20 cellular contexts compared by ENCODE assay signal in the genomic region with DNA sequence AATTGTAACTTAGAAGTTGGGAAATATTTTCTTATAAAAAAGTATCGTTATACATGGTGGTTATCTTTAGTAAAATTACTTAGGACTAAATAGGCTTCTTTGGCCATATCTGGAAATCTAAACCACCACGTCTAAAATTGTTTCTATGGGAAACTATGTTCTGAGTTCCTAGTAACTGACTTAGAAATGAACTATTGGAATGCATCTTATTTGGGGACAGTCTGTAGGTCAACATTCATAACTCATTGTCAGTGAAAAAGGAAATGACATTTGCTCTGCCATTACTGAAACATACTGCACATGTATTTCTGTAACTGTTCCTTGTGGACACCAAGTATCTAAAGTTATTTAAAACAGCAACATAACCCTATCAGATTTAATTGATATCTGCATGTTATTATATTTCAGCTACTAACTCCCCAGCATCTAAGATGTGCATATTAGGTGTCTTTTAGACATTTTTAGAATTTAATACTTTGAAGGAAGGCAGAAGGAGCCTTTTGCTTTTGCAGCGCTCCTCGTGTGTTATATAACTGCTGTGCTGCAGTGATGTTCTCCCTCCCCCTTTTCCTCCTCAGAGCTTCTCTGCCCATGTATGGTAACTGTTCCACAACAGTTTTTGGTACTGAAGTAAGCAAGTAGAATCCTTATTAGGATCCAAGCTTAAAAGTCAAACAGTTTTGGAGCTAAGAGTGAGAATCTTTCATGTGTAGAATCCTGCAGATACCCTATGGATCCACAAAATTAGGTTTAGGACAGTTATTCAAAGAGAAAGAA. TPM values are rescaled to one million over a fixed set of nuclear protein-coding genes. Genes with fewer than 3 reads are reported as not detected.
DNase-seq lines count a peak whose midpoint lies in the region; ATAC-seq and TF ChIP-seq lines count a peak whose summit lies in the region.
"Had no signal": no experiment of that assay in that cellular context is flagged by ENCODE, and none has a peak within 500 bp of the region (broad histone marks: within the 10 kb centered on the region; RNA-seq: fewer than 3 reads in every experiment).

No MANE protein-coding gene starts in this region.

- peak in 3 of 4 experiments; percentile 54 to 63 (median 58) for ATAC-seq in T-cell (replicated peaks in 1 of 4)
- ATAC-seq: gastrocnemius medialis, HCT116, psoas muscle had no signal

- H3K4me1 Mint-ChIP-seq in activated CD4-positive, alpha-beta T cell treated with anti-CD3 and anti-CD28 coated beads, Interleukin-2, amount 10 ng/mL, durations not matched to agents 7 days and 5 days = peaks cover 59% of the 10 kb centered on the region
- peaks cover 70 to 73% (median 70%) of the 10 kb centered on the region in 3 donors for H3K4me1 Mint-ChIP-seq in T-cell
- peaks cover 17% of the 10 kb centered on the region for H3K4me1 Mint-ChIP-seq in type B pancreatic cell (ENCODE audit: unreplicated experiment)
- H3K4me1 Mint-ChIP-seq: endodermal cell had no signal

- POLR2A ChIA-PET in activated CD4-positive, alpha-beta T cell treated with anti-CD3 and anti-CD28 coated beads, Interleukin-2, amount 10 ng/mL, durations not matched to agents 7 days and 5 days (lab: Charles Lee) = interaction anchor here (0.6 kb wide), 1 partner anchor 50 kb away, joined by 3 read pairs; no protein-coding TSS in a partner anchor
- POLR2A ChIA-PET in T-cell (lab: Charles Lee) = interaction anchor here (0.6 to 0.7 kb wide), 3 partner anchors 8 to 96 kb away, joined by 3 to 4 read pairs (median 3); no protein-coding TSS in a partner anchor

- H3K27me3 ChIP-seq in mucosa of rectum (ENCODE audit: control insufficient read depth in 2 of 2, insufficient read depth in 2 of 2, low read length in 2 of 2) (no peaks in the 10 kb centered on the region), thymus (ENCODE audit: control insufficient read depth, insufficient read depth) (no peaks in the 10 kb centered on the region)
- H3K27me3 ChIP-seq: gastrocnemius medialis had no signal

- H3K9ac ChIP-seq in mucosa of rectum (ENCODE audit: low read depth in 1 of 2, low read length in 2 of 2) = no peak overlapping the region

- no peaks in the 10 kb centered on the region for H3K9me3 ChIP-seq in mucosa of rectum (ENCODE audit: control insufficient read depth in 2 of 2, low read length in 2 of 2)
- no peaks in the 10 kb centered on the region for H3K9me3 ChIP-seq in thymus (ENCODE audit: control insufficient read depth)
- H3K9me3 ChIP-seq: gastrocnemius medialis, psoas muscle had no signal

- peak overlapping the region; percentile 13 for H3K4me3 Mint-ChIP-seq in activated CD4-positive, alpha-beta T cell treated with anti-CD3 and anti-CD28 coated beads, Interleukin-2, amount 10 ng/mL, durations not matched to agents 7 days and 5 days
- H3K4me3 Mint-ChIP-seq in T-cell (peak overlapping the region; percentile 35 to 61 (median 39)), type B pancreatic cell (no peak overlapping the region)
- H3K4me3 Mint-ChIP-seq: activated CD4-positive, alpha-beta memory T cell treated with anti-CD3 and anti-CD28 coated beads for 36 hours; endodermal cell; mesothelial cell of epicardium had no signal

- H3K36me3 ChIP-seq in mucosa of rectum (ENCODE audit: control insufficient read depth in 2 of 2, insufficient read depth in 2 of 2, low read length in 2 of 2) (no peaks in the 10 kb centered on the region), thymus (ENCODE audit: control insufficient read depth, insufficient read depth) (no peaks in the 10 kb centered on the region)
- H3K36me3 ChIP-seq: gastrocnemius medialis had no signal

- DNase-seq in activated CD4-positive, alpha-beta T cell treated with anti-CD3 and anti-CD28 coated beads, Interleukin-2, amount 10 ng/mL, durations not matched to agents 7 days and 5 days = peak; percentile 17
- DNase-seq in activated CD4-positive, alpha-beta T cell treated with anti-CD3 and anti-CD28 coated beads, Interleukin-2, amount 50 U/mL, for 1 hour = no peak
- peak in 7 of 34 experiments; percentile 9 to 46 (median 18) for DNase-seq in T-cell
- DNase-seq in kidney glomerular epithelial cell (lab: John Stamatoyannopoulos, UW) = no peak
- DNase-seq in substantia nigra (lab: John Stamatoyannopoulos, UW) = no peak
- DNase-seq in type B pancreatic cell (ENCODE audit: extremely low spot score, unreplicated experiment) = no peak
- DNase-seq: 8988T; activated CD4-positive, alpha-beta memory T cell treated with anti-CD3 and anti-CD28 coated beads for 36 hours; activated effector memory CD4-positive, alpha-beta T cell treated with anti-CD3 and anti-CD28 coated beads, Interleukin-2, amount 50 U/mL, for 16 hours; endodermal cell; gastrocnemius medialis; NCI-H1930; psoas muscle; RPMI8226; stimulated activated CD4-positive, alpha-beta T cell treated with anti-CD3 and anti-CD28 coated beads, Interleukin-2, amount 100 ng/mL, for 24 hours; T-helper 9 cell had no signal

- H3K27me3 Mint-ChIP-seq in activated CD4-positive, alpha-beta T cell treated with anti-CD3 and anti-CD28 coated beads, Interleukin-2, amount 10 ng/mL, durations not matched to agents 7 days and 5 days = no peaks in the 10 kb centered on the region
- H3K27me3 Mint-ChIP-seq in T-cell = no peaks in the 10 kb centered on the region
- H3K27me3 Mint-ChIP-seq in type B pancreatic cell = no peaks in the 10 kb centered on the region
- H3K27me3 Mint-ChIP-seq: activated CD4-positive, alpha-beta memory T cell treated with anti-CD3 and anti-CD28 coated beads for 36 hours had no signal

- H3K4me3 ChIP-seq in mucosa of rectum (ENCODE audit: low read length in 2 of 2) = no peak overlapping the region
- H3K4me3 ChIP-seq in thymus (ENCODE audit: low read length) = no peak overlapping the region
- H3K4me3 ChIP-seq: gastrocnemius medialis, psoas muscle had no signal

- peaks cover 3% of the 10 kb centered on the region for H3K9me3 Mint-ChIP-seq in activated CD4-positive, alpha-beta T cell treated with anti-CD3 and anti-CD28 coated beads, Interleukin-2, amount 10 ng/mL, durations not matched to agents 7 days and 5 days
- H3K9me3 Mint-ChIP-seq in T-cell (no peaks in the 10 kb centered on the region), type B pancreatic cell (no peaks in the 10 kb centered on the region)
- H3K9me3 Mint-ChIP-seq: activated CD4-positive, alpha-beta memory T cell treated with anti-CD3 and anti-CD28 coated beads for 36 hours; endodermal cell; mesothelial cell of epicardium had no signal

- H3K27ac Mint-ChIP-seq in activated CD4-positive, alpha-beta T cell treated with anti-CD3 and anti-CD28 coated beads, Interleukin-2, amount 10 ng/mL, durations not matched to agents 7 days and 5 days = peak overlapping the region; percentile 70
- H3K27ac Mint-ChIP-seq in T-cell (peak overlapping the region; percentile 92 to 95), type B pancreatic cell (no peak overlapping the region)
- H3K27ac Mint-ChIP-seq: activated CD4-positive, alpha-beta memory T cell treated with anti-CD3 and anti-CD28 coated beads for 36 hours; endodermal cell; mesothelial cell of epicardium had no signal

- CTCF ChIA-PET in activated CD4-positive, alpha-beta T cell treated with anti-CD3 and anti-CD28 coated beads, Interleukin-2, amount 10 ng/mL, durations not matched to agents 7 days and 5 days (lab: Charles Lee) = interaction anchor here (0.6 to 1.5 kb wide), 3 partner anchors 39 to 183 kb away, joined by 3 read pairs; no protein-coding TSS in a partner anchor
- CTCF ChIA-PET in T-cell (lab: Charles Lee) = interaction anchor here (0.6 to 2.0 kb wide), 6 partner anchors 19 to 710 kb away, joined by 3 to 15 read pairs (median 5); partner anchors contain the start of gene TMEM131L (in 1 of the 2)

- WGBS in thymus = 17% methylated on average over 4 of the region's 4 CpGs

- H3K4me1 ChIP-seq in mucosa of rectum (ENCODE audit: control insufficient read depth in 2 of 2, insufficient read depth in 2 of 2, low read length in 2 of 2) (peaks cover 0 to 5% of the 10 kb centered on the region in 2 donors), thymus (ENCODE audit: control insufficient read depth, insufficient read depth, low read length) (peaks cover 41% of the 10 kb centered on the region)
- H3K4me1 ChIP-seq: psoas muscle had no signal

- no peak for TF ChIP-seq CTCF in type B pancreatic cell (conservative IDR thresholded peaks at IDR 0.05)

- H3K36me3 Mint-ChIP-seq in activated CD4-positive, alpha-beta T cell treated with anti-CD3 and anti-CD28 coated beads, Interleukin-2, amount 10 ng/mL, durations not matched to agents 7 days and 5 days (ENCODE audit: low read depth) = peaks cover 13% of the 10 kb centered on the region
- H3K36me3 Mint-ChIP-seq in T-cell (no peaks in the 10 kb centered on the region), type B pancreatic cell (no peaks in the 10 kb centered on the region)
- H3K36me3 Mint-ChIP-seq: activated CD4-positive, alpha-beta memory T cell treated with anti-CD3 and anti-CD28 coated beads for 36 hours; mesothelial cell of epicardium had no signal

- peak overlapping the region; percentile 12 to 42 for H3K27ac ChIP-seq in mucosa of rectum (ENCODE audit: low read depth in 2 of 2, low read length in 2 of 2)
- peak overlapping the region; percentile 31 for H3K27ac ChIP-seq in thymus (ENCODE audit: low read depth)
- no peak overlapping the region for H3K27ac ChIP-seq in substantia nigra (ENCODE audit: low read depth, low read length, poor library complexity, severe bottlenecking)
- H3K27ac ChIP-seq: gastrocnemius medialis, psoas muscle had no signal

RNA-seq across cellular contexts. Expression of gene TMEM131L, which starts 37.2 kb away (rescaled TPM):
- 10 to 100 TPM; 49.3 to 56.0 TPM for total RNA-seq in activated CD4-positive, alpha-beta T cell treated with anti-CD3 and anti-CD28 coated beads, Interleukin-2, amount 10 ng/mL, durations not matched to agents 7 days and 5 days
- 100 to 1,000 TPM in 1 of 5 donors, 10 to 100 TPM in 4; 60.7 to 115 (median 72.6) TPM for total RNA-seq in T-cell
- 32.8 TPM for polyA plus RNA-seq in thymus
- total RNA-seq in type B pancreatic cell (ENCODE audit: low replicate concordance) = 5.4 and 21.3 TPM in 2 replicates
